Comparison of ENCODE assay signal across 25 cellular contexts in genomic region chr4:102103368-102103767, GRCh38.
"Had no signal": no experiment of that assay in that cellular context is flagged by ENCODE, and none has a peak within 500 bp of the region (broad histone marks: within the 10 kb centered on the region; RNA-seq: fewer than 3 reads in every experiment).

No MANE protein-coding gene starts in this region.

- H3K27ac ChIP-seq: heart right ventricle, hepatocyte, ovary, right atrium auricular region, right lobe of liver, stomach, testis, thyroid gland, transverse colon, uterus had no signal

- DNase-seq: heart right ventricle; islet precursor cell; left ventricle myocardium superior; midbrain; mucosa of descending colon; naive thymus-derived CD4-positive, alpha-beta T cell; ovary; right lobe of liver; stimulated activated CD4-positive, alpha-beta T cell treated with anti-CD3 and anti-CD28 coated beads, Interleukin-1b, Interleukin-23, amount 100 ng/mL, for 48 hours; stimulated activated CD4-positive, alpha-beta T cell treated with anti-CD3 and anti-CD28 coated beads, Interleukin-2, amount 100 ng/mL, for 48 hours; stimulated activated CD4-positive, alpha-beta T cell treated with anti-CD3 and anti-CD28 coated beads, Interleukin-4, amount 100 ng/mL, for 4 hours; stimulated activated CD8-positive, alpha-beta memory T cell treated with anti-CD3 and anti-CD28 coated beads, Interleukin-4, amount 100 ng/mL, for 48 hours; stimulated activated naive B cell treated with anti-CD40 and anti-IgM and Interleukin-4, amounts not matched to agents 10 μg/mL and 1 μg/mL and 100 μg/mL, for 72 hours; stimulated activated naive CD8-positive, alpha-beta T cell treated with anti-CD3 and anti-CD28 coated beads, Interleukin-15, Interleukin-2, amounts not matched to agents 100 U/mL and 50 U/mL, for 24 hours; stomach; testis; thyroid gland; transverse colon; uterus had no signal

- H3K9me3 ChIP-seq: testis, thyroid gland, uterus had no signal

- H3K27me3 ChIP-seq: heart right ventricle, hepatocyte, ovary, right atrium auricular region, right lobe of liver, stomach, testis, thyroid gland, transverse colon, uterus had no signal

- H3K4me3 ChIP-seq: heart right ventricle, hepatocyte, mucosa of descending colon, ovary, right atrium auricular region, right lobe of liver, smooth muscle cell, stomach, testis, thyroid gland, transverse colon, uterus had no signal

- H3K36me3 ChIP-seq: heart right ventricle, ovary, right atrium auricular region, right lobe of liver, stomach, thyroid gland, transverse colon, uterus had no signal

- H3K4me1 ChIP-seq: heart right ventricle, right atrium auricular region, right lobe of liver, stomach, testis, thyroid gland, transverse colon, uterus had no signal

- H3K4me3 Mint-ChIP-seq: memory B cell; naive thymus-derived CD4-positive, alpha-beta T cell; natural killer cell treated with Interleukin-12 subunit alpha and Interleukin-12 subunit beta and Interleukin-15 and Interleukin-18, amount 100 ng/mL, for 72 hours; stimulated activated naive B cell treated with anti-CD40 and anti-IgM and Interleukin-4, amounts not matched to agents 10 μg/mL and 1 μg/mL and 100 μg/mL, for 72 hours had no signal

- H3K27me3 Mint-ChIP-seq: natural killer cell treated with Interleukin-12 subunit alpha and Interleukin-12 subunit beta and Interleukin-15 and Interleukin-18, amount 100 ng/mL, for 72 hours; progenitor cell of endocrine pancreas; stimulated activated naive B cell treated with anti-CD40 and anti-IgM and Interleukin-4, amounts not matched to agents 10 μg/mL and 1 μg/mL and 100 μg/mL, for 72 hours had no signal

- H3K4me1 Mint-ChIP-seq: memory B cell; naive thymus-derived CD4-positive, alpha-beta T cell; stimulated activated naive B cell treated with anti-CD40 and anti-IgM and Interleukin-4, amounts not matched to agents 10 μg/mL and 1 μg/mL and 100 μg/mL, for 72 hours had no signal

- H3K27ac Mint-ChIP-seq: memory B cell; naive thymus-derived CD4-positive, alpha-beta T cell; natural killer cell treated with Interleukin-12 subunit alpha and Interleukin-12 subunit beta and Interleukin-15 and Interleukin-18, amount 100 ng/mL, for 72 hours; progenitor cell of endocrine pancreas; stimulated activated naive B cell treated with anti-CD40 and anti-IgM and Interleukin-4, amounts not matched to agents 10 μg/mL and 1 μg/mL and 100 μg/mL, for 72 hours had no signal

- ATAC-seq: heart right ventricle; left ventricle myocardium superior; mucosa of descending colon; naive thymus-derived CD4-positive, alpha-beta T cell; natural killer cell treated with Interleukin-12 subunit alpha and Interleukin-12 subunit beta and Interleukin-15 and Interleukin-18, amount 100 ng/mL, for 72 hours; right lobe of liver; stimulated activated naive B cell treated with anti-CD40 and anti-IgM and Interleukin-4, amounts not matched to agents 10 μg/mL and 1 μg/mL and 100 μg/mL, for 72 hours; stimulated activated naive CD8-positive, alpha-beta T cell treated with anti-CD3 and anti-CD28 coated beads, Interleukin-15, Interleukin-2, amounts not matched to agents 100 U/mL and 50 U/mL, for 24 hours had no signal
